ENCODE assay signal across 1 cellular context in the genomic region with DNA sequence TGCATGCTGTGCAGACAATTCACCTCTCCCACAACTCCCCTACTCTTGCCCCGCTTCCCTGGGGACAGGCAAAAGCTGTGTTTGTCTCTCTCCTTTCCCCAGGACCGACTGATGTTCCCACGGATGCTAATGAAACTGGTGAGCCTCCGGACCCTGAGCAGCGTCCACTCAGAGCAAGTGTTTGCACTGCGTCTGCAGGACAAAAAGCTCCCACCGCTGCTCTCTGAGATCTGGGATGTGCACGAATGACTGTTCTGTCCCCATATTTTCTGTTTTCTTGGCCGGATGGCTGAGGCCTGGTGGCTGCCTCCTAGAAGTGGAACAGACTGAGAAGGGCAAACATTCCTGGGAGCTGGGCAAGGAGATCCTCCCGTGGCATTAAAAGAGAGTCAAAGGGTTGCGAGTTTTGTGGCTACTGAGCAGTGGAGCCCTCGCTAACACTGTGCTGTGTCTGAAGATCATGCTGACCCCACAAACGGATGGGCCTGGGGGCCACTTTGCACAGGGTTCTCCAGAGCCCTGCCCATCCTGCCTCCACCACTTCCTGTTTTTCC.
TF ChIP-seq lines count a peak whose summit lies in the region.

No MANE protein-coding gene starts in this region.

TF ChIP-seq in H1, 55 proteins besides CTCF, POLR2A, EP300 and RAD21:
- TF ChIP-seq HDAC2 (IDR thresholded peaks at IDR 0.05; ENCODE audit: borderline replicate concordance in 1 of 2, low read depth in 2 of 2, low read length in 2 of 2) (no peak), NRF1 (IDR thresholded peaks at IDR 0.05; ENCODE audit: low read depth, low read length) (no peak), SIX5 (IDR thresholded peaks at IDR 0.05; ENCODE audit: low read depth, low read length) (no peak), CBX5 (IDR thresholded peaks at IDR 0.05; ENCODE audit: low read depth, low read length) (no peak)
